Comparison of ENCODE assay signal across 25 cellular contexts in the genomic region with DNA sequence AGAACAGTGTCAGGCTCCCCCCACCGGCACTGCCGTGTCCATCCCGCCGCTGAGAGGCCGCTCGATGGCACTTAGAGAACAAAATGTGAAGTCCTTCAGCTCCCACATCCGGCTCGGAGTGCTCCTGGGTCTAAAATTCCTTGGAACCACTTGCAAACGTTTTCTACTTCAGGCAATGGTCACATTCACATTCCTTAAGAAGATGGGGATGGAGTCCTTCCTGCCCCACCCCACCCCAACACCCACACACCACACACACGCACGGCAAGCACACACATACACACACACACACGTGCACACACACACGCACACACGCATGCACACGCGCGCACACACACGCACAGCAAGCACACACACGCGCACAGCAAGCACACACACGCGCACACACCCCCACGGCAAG.
DNase-seq lines count a peak whose midpoint lies in the region; ATAC-seq and TF ChIP-seq lines count a peak whose summit lies in the region.
"Had no signal": no experiment of that assay in that cellular context is flagged by ENCODE, and none has a peak within 500 bp of the region (broad histone marks: within the 10 kb centered on the region; RNA-seq: fewer than 3 reads in every experiment).

No MANE protein-coding gene starts in this region.

- no peaks in the 10 kb centered on the region for H3K36me3 Mint-ChIP-seq in T-cell
- H3K36me3 Mint-ChIP-seq: CD8-positive, alpha-beta T cell had no signal

- H3K27ac ChIP-seq in lower lobe of right lung (no peak overlapping the region), thyroid gland (no peak overlapping the region)
- H3K27ac ChIP-seq: 22Rv1, BLaER1, Peyer's patch, SJSA1 had no signal

- POLR2A ChIA-PET in T-cell (lab: Charles Lee) = no interaction called here

- no peaks in the 10 kb centered on the region for H3K9me3 Mint-ChIP-seq in T-cell
- H3K9me3 Mint-ChIP-seq: CD8-positive, alpha-beta T cell had no signal

- TF ChIP-seq CTCF in lower lobe of right lung (IDR thresholded peaks at IDR 0.05) (no peak), thyroid gland (IDR thresholded peaks at IDR 0.05) (peak in 1 of 6 experiments; percentile 11)

- no peaks in the 10 kb centered on the region for H3K4me1 Mint-ChIP-seq in T-cell

- DNase-seq in NCI-H187 (lab: John Stamatoyannopoulos, UW) = peak; percentile 23 to 59
- DNase-seq in NCI-H187 treated with DMSO at 0.1 percent for 48 hours (lab: John Stamatoyannopoulos, UW) = no peak
- peak; percentile 45 for DNase-seq in NCI-H510A treated with DMSO at 0.1 percent for 48 hours (lab: John Stamatoyannopoulos, UW)
- DNase-seq in lower lobe of right lung = peak; percentile 78
- DNase-seq in thyroid gland = peak; percentile 52 to 58
- no peak for DNase-seq in activated effector memory CD4-positive, alpha-beta T cell treated with anti-CD3 and anti-CD28 coated beads, Interleukin-2, amount 50 U/mL, for 16 hours
- DNase-seq in T-cell = no peak
- DNase-seq: ACHN; Calu3; CD8-positive, alpha-beta T cell; DMS153; GDM1; H7; KBM-7; MM.1S; NCI-H1092; NCI-H1436 treated with DMSO at 0.1 percent for 48 hours; NCI-H2107; NCI-H226; NCI-H524 treated with DMSO at 0.1 percent for 48 hours; Peyer's patch had no signal

- peak; percentile 90 for ATAC-seq in lower lobe of right lung
- no peak for ATAC-seq in GM19452 (IDR thresholded peaks at IDR 0.05; ENCODE audit: unreplicated experiment)
- ATAC-seq in T-cell (replicated peaks in 1 of 4) = no peak
- ATAC-seq: CD8-positive, alpha-beta T cell had no signal

- 67 to 80% methylated on average over 20 to 23 of the region's 23 CpGs for WGBS in thyroid gland, 2 donors

- no peak overlapping the region for H3K4me3 Mint-ChIP-seq in T-cell
- H3K4me3 Mint-ChIP-seq: CD8-positive, alpha-beta T cell had no signal

- TF ChIP-seq POLR2A in thyroid gland (IDR thresholded peaks at IDR 0.05) = no peak

- H3K36me3 ChIP-seq in lower lobe of right lung (no peaks in the 10 kb centered on the region), thyroid gland (no peaks in the 10 kb centered on the region)
- H3K36me3 ChIP-seq: BLaER1, Peyer's patch, SJSA1 had no signal

- no peak overlapping the region for H3K27ac Mint-ChIP-seq in T-cell
- H3K27ac Mint-ChIP-seq: CD8-positive, alpha-beta T cell had no signal

- peaks cover 5 to 11% of the 10 kb centered on the region in 2 donors for H3K27me3 Mint-ChIP-seq in T-cell

- H3K4me3 ChIP-seq in lower lobe of right lung (no peak overlapping the region), thyroid gland (replicated peaks in 1 of 3) (no peak overlapping the region)
- H3K4me3 ChIP-seq: BLaER1, Peyer's patch, SJSA1 had no signal

- no peaks in the 10 kb centered on the region for H3K27me3 ChIP-seq in lower lobe of right lung (ENCODE audit: low read depth)
- no peaks in the 10 kb centered on the region for H3K27me3 ChIP-seq in thyroid gland
- H3K27me3 ChIP-seq: BLaER1, Peyer's patch had no signal

- H3K9me3 ChIP-seq in lower lobe of right lung (no peaks in the 10 kb centered on the region), thyroid gland (no peaks in the 10 kb centered on the region)
- H3K9me3 ChIP-seq: Peyer's patch had no signal

- H3K4me1 ChIP-seq in lower lobe of right lung (no peaks in the 10 kb centered on the region), thyroid gland (no peaks in the 10 kb centered on the region)
- H3K4me1 ChIP-seq: Peyer's patch, SJSA1 had no signal

- CTCF ChIA-PET in T-cell (lab: Charles Lee) = no interaction called here

- intact Hi-C loops in lower lobe of right lung (cut with DNase I) (no loop called here), thyroid gland (cut with DNase I) (no loop called here)

Comparison
In these comparisons a context has a peak if more than half of its experiments do, and no peak if none do; other contexts are left out.
1. DNase-seq: peak in NCI-H187 (2 of 2), NCI-H510A treated with DMSO at 0.1 percent for 48 hours (single experiment), lower lobe of right lung (single experiment) and thyroid gland (2 of 2); none in NCI-H187 treated with DMSO at 0.1 percent for 48 hours (single experiment), activated effector memory CD4-positive, alpha-beta T cell treated with anti-CD3 and anti-CD28 coated beads, Interleukin-2, amount 50 U/mL, for 16 hours (single experiment) and T-cell (0 of 34).
2. ATAC-seq: peak in lower lobe of right lung (2 of 2); none in GM19452 (single experiment) and T-cell (0 of 4).